18 cellular contexts compared by ENCODE assay signal in genomic region chr2:32742381-32742780, GRCh38.
DNase-seq lines count a peak whose midpoint lies in the region; ATAC-seq and TF ChIP-seq lines count a peak whose summit lies in the region.
"Had no signal": no experiment of that assay in that cellular context is flagged by ENCODE, and none has a peak within 500 bp of the region (broad histone marks: within the 10 kb centered on the region; RNA-seq: fewer than 3 reads in every experiment).

No MANE protein-coding gene starts in this region.

- DNase-seq in NCI-H2227 (lab: John Stamatoyannopoulos, UW; ENCODE audit: unreplicated experiment) (peak; percentile 10), NCI-H2227 treated with DMSO at 0.1 percent for 48 hours (lab: John Stamatoyannopoulos, UW) (no peak), epithelial cell of prostate (ENCODE audit: low read depth, low spot score) (no peak), left lung (no peak), upper lobe of right lung (no peak), SHP77 (lab: John Stamatoyannopoulos, UW) (no peak), T-helper 1 cell (no peak)
- DNase-seq: BE2C, Caco-2, NCI-H1694 treated with DMSO at 0.1 percent for 48 hours, NCI-H2171 treated with DMSO at 0.1 percent for 48 hours, NCI-H510A, NCI-H774, OCI-M1, SIG-M5 had no signal

- intact Hi-C loops in left lung (cut with DNase I) (no loop called here), upper lobe of right lung (cut with DNase I) (no loop called here)

- H3K9me3 ChIP-seq in left lung (no peaks in the 10 kb centered on the region), upper lobe of right lung (no peaks in the 10 kb centered on the region)
- H3K9me3 ChIP-seq: BE2C, Caco-2 had no signal

- H3K4me1 ChIP-seq in left lung (no peaks in the 10 kb centered on the region), upper lobe of right lung (no peaks in the 10 kb centered on the region)
- H3K4me1 ChIP-seq: Caco-2 had no signal

- H3K27me3 ChIP-seq in left lung, result no peaks in the 10 kb centered on the region
- H3K27me3 ChIP-seq in upper lobe of right lung, result no peaks in the 10 kb centered on the region
- H3K27me3 ChIP-seq: BE2C had no signal

- ATAC-seq in left lung (peak; percentile 93), upper lobe of right lung (peak; percentile 43), GM21825 (IDR thresholded peaks at IDR 0.05; ENCODE audit: unreplicated experiment) (no peak)
- ATAC-seq: GM23338, HCT116 had no signal

- TF ChIP-seq CTCF in left lung (IDR thresholded peaks at IDR 0.05) (no peak), upper lobe of right lung (IDR thresholded peaks at IDR 0.05) (no peak)

- peaks cover 0 to 12% of the 10 kb centered on the region in 2 donors for H3K36me3 ChIP-seq in left lung
- no peaks in the 10 kb centered on the region for H3K36me3 ChIP-seq in upper lobe of right lung
- H3K36me3 ChIP-seq: BE2C had no signal

- H3K4me3 ChIP-seq in left lung, result no peak overlapping the region
- H3K4me3 ChIP-seq in upper lobe of right lung, result no peak overlapping the region
- H3K4me3 ChIP-seq: GM23338 had no signal

- H3K27ac ChIP-seq in epithelial cell of prostate (peak overlapping the region; percentile 13), left lung (no peak overlapping the region), upper lobe of right lung (no peak overlapping the region)
